In the genomic region with DNA sequence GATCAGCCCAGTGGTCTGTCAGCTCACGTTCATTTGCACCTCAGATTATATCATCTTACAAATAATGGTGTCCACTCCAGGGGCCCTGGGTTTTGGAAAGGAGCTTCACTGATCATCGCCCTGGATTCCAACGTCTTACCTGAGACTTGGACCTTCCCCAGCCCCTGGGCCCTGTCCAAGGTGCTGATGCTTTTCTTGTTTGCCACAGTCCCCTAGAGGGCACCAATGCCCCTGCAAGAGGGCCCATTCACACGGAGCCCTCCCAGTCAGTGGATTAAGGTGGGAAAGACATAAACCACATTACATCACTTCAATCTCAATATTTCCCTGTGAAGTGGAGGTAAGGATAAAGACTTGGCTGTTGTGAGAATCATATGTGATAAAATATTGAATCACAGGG, we compare ENCODE assay signal across 8 cellular contexts.
DNase-seq lines count a peak whose midpoint lies in the region; ATAC-seq and TF ChIP-seq lines count a peak whose summit lies in the region.

No MANE protein-coding gene starts in this region.

- H3K27ac ChIP-seq in mammary epithelial cell (ENCODE audit: insufficient read depth, low read depth, low read length) = no peak overlapping the region
- no peak overlapping the region for H3K27ac ChIP-seq in osteoblast (ENCODE audit: low read depth, low read length)

- H3K36me3 ChIP-seq in mammary epithelial cell (ENCODE audit: insufficient read depth, low read length) (no peaks in the 10 kb centered on the region), osteoblast (ENCODE audit: insufficient read depth, low read length) (no peaks in the 10 kb centered on the region)

- H4K20me1 ChIP-seq in mammary epithelial cell (ENCODE audit: insufficient read depth, low read length) (no peaks in the 10 kb centered on the region), osteoblast (ENCODE audit: insufficient read depth, low read length) (no peaks in the 10 kb centered on the region)

- ATAC-seq in GM18502 (IDR thresholded peaks at IDR 0.05; ENCODE audit: poor library complexity, unreplicated experiment) = no peak

- no peak overlapping the region for H3K9ac ChIP-seq in mammary epithelial cell (ENCODE audit: insufficient read depth, low read length)

- H3K4me2 ChIP-seq in mammary epithelial cell (ENCODE audit: insufficient read depth, low read depth, low read length) (no peak overlapping the region), osteoblast (ENCODE audit: insufficient read depth, low read length) (no peak overlapping the region)

- H3K9me3 ChIP-seq in mammary epithelial cell (replicated peaks; ENCODE audit: insufficient read depth, low read length) = no peaks in the 10 kb centered on the region
- no peaks in the 10 kb centered on the region for H3K9me3 ChIP-seq in osteoblast (ENCODE audit: low read depth, low read length)

- H3K79me2 ChIP-seq in mammary epithelial cell (ENCODE audit: insufficient read depth, low read length) = no peaks in the 10 kb centered on the region
- H3K79me2 ChIP-seq in osteoblast (ENCODE audit: insufficient read depth, low read length) = no peaks in the 10 kb centered on the region

- TF ChIP-seq CTCF in NB4 (IDR thresholded peaks at IDR 0.05; ENCODE audit: low read depth, low read length) (peak; percentile 74), mammary epithelial cell (conservative IDR thresholded peaks at IDR 0.05 in 1 of 2, IDR thresholded peaks at IDR 0.05 in 1 of 2; ENCODE audit: extremely low read depth in 1 of 2, insufficient read depth in 1 of 2, low read depth in 1 of 2, low read length in 2 of 2) (peak; percentile 56 to 77), osteoblast (IDR thresholded peaks at IDR 0.05; ENCODE audit: extremely low read depth, low read depth, low read length) (peak; percentile 31)

- H3K27me3 ChIP-seq in mammary epithelial cell (ENCODE audit: insufficient read depth, low read length) = no peaks in the 10 kb centered on the region
- no peaks in the 10 kb centered on the region for H3K27me3 ChIP-seq in osteoblast (ENCODE audit: insufficient read depth, low read length)

- 18% methylated on average over 3 of the region's 4 CpGs for WGBS in mammary epithelial cell (ENCODE audit: low coverage, missing lambda C conversion rate)

- dilution Hi-C loops in mammary epithelial cell (cut with HindIII; ENCODE audit: low sequenced_read_pairs) = no loop called here

- H3K4me1 ChIP-seq in mammary epithelial cell (ENCODE audit: insufficient read depth, low read length) (no peaks in the 10 kb centered on the region), osteoblast (ENCODE audit: insufficient read depth, low read length) (no peaks in the 10 kb centered on the region)

- DNase-seq in activated CD4-positive, alpha-beta T cell treated with anti-CD3 and anti-CD28 coated beads for 48 hours = peak; percentile 52
- no peak for DNase-seq in activated CD4-positive, alpha-beta T cell treated with anti-CD3 and anti-CD28 coated beads, Interleukin-2, amount 50 U/mL, for 1 hour
- peak; percentile 65 for DNase-seq in NB4 (ENCODE audit: low read depth)
- peak; percentile 26 for DNase-seq in mammary epithelial cell
- DNase-seq in osteoblast (ENCODE audit: insufficient read length, low spot score, missing footprints) = no peak
- DNase-seq in stimulated activated naive CD4-positive, alpha-beta T cell treated with Interleukin-2 at 50 U/mL for 16 hours (lab: John Stamatoyannopoulos, UW) = no peak
- no peak for DNase-seq in DMS153 treated with DMSO at 0.1 percent for 48 hours (lab: John Stamatoyannopoulos, UW; ENCODE audit: unreplicated experiment)

- CTCF ChIA-PET in mammary epithelial cell (lab: Charles Lee; ENCODE audit: low non-redundant PET) = no interaction called here

- no peak for TF ChIP-seq POLR2A in NB4 (IDR thresholded peaks at IDR 0.05; ENCODE audit: extremely low read depth, insufficient read length)

- H2AFZ ChIP-seq in mammary epithelial cell (ENCODE audit: low read depth, low read length) = no peak overlapping the region
- no peak overlapping the region for H2AFZ ChIP-seq in osteoblast (ENCODE audit: low read length)

- intact Hi-C loops in mammary epithelial cell (cut with micrococcal nuclease) = no loop called here

- H3K4me3 ChIP-seq in NB4 (ENCODE audit: low read depth, low read length) (no peak overlapping the region), mammary epithelial cell (replicated peaks in 1 of 3; ENCODE audit: insufficient read depth in 1 of 3, low read depth in 2 of 3, low read length in 3 of 3) (no peak overlapping the region), osteoblast (ENCODE audit: insufficient read depth, low read length) (no peak overlapping the region)

- BruUV-seq in mammary epithelial cell (replicated peaks; lab: Mats Ljungman, UMichigan) = no TSS peak

- in situ Hi-C loops in mammary epithelial cell (cut with MboI; ENCODE audit: low sequenced_read_pairs in 2 of 2) = no loop called here

Comparison
In these comparisons a context has a peak if more than half of its experiments do, and no peak if none do; other contexts are left out.
1. DNase-seq: peak in activated CD4-positive, alpha-beta T cell treated with anti-CD3 and anti-CD28 coated beads for 48 hours (single experiment), NB4 (single experiment) and mammary epithelial cell (single experiment); none in activated CD4-positive, alpha-beta T cell treated with anti-CD3 and anti-CD28 coated beads, Interleukin-2, amount 50 U/mL, for 1 hour (single experiment), osteoblast (single experiment), stimulated activated naive CD4-positive, alpha-beta T cell treated with Interleukin-2 at 50 U/mL for 16 hours (single experiment) and DMS153 treated with DMSO at 0.1 percent for 48 hours (single experiment).
2. Peak in every context shown above with its lines, with median percentiles within 50 percentile points of each other: CTCF ChIP-seq.